ENCODE assay signal across 16 cellular contexts in genomic region chr17:65139045-65139764, GRCh38. TPM values are rescaled to one million over a fixed set of nuclear protein-coding genes. Genes with fewer than 3 reads are reported as not detected.
DNase-seq lines count a peak whose midpoint lies in the region; ATAC-seq and TF ChIP-seq lines count a peak whose summit lies in the region.
"Had no signal": no experiment of that assay in that cellular context is flagged by ENCODE, and none has a peak within 500 bp of the region (broad histone marks: within the 10 kb centered on the region; RNA-seq: fewer than 3 reads in every experiment).

No MANE protein-coding gene starts in this region.

- POLR2A ChIA-PET in activated CD8-positive, alpha-beta T cell treated with anti-CD3 and anti-CD28 coated beads, Interleukin-2, amount 10 ng/mL, durations not matched to agents 7 days and 5 days (lab: Charles Lee) = interaction anchor here (1.1 kb wide), 1 partner anchor 42 kb away, joined by 3 read pairs; no protein-coding TSS in a partner anchor
- POLR2A ChIA-PET in activated CD8-positive, alpha-beta T cell treated with anti-CD3 and anti-CD28 coated beads for 36 hours (lab: Charles Lee) = no interaction called here

- H3K36me3 Mint-ChIP-seq in activated CD8-positive, alpha-beta T cell treated with anti-CD3 and anti-CD28 coated beads, Interleukin-2, amount 10 ng/mL, durations not matched to agents 7 days and 5 days (ENCODE audit: low read depth) = no peaks in the 10 kb centered on the region
- H3K36me3 Mint-ChIP-seq in activated CD8-positive, alpha-beta T cell treated with anti-CD3 and anti-CD28 coated beads for 36 hours (ENCODE audit: low read depth) = no peaks in the 10 kb centered on the region
- no peaks in the 10 kb centered on the region for H3K36me3 Mint-ChIP-seq in chondrocyte (ENCODE audit: low read depth)
- H3K36me3 Mint-ChIP-seq in stimulated activated effector memory CD8-positive, alpha-beta T cell treated with anti-CD3 and anti-CD28 coated beads, Interleukin-12 subunit alpha, Interleukin-12 subunit beta, amount 100 ng/mL, for 72 hours = no peaks in the 10 kb centered on the region

- H3K27me3 Mint-ChIP-seq in activated CD8-positive, alpha-beta T cell treated with anti-CD3 and anti-CD28 coated beads, Interleukin-2, amount 10 ng/mL, durations not matched to agents 7 days and 5 days (ENCODE audit: low read depth) = peaks cover 33% of the 10 kb centered on the region
- H3K27me3 Mint-ChIP-seq in activated CD8-positive, alpha-beta T cell treated with anti-CD3 and anti-CD28 coated beads for 36 hours = peaks cover 25% of the 10 kb centered on the region
- H3K27me3 Mint-ChIP-seq in chondrocyte (ENCODE audit: low read depth) = no peaks in the 10 kb centered on the region

- peak overlapping the region; percentile 16 for H3K4me3 Mint-ChIP-seq in activated CD8-positive, alpha-beta T cell treated with anti-CD3 and anti-CD28 coated beads, Interleukin-2, amount 10 ng/mL, durations not matched to agents 7 days and 5 days
- no peak overlapping the region for H3K4me3 Mint-ChIP-seq in activated CD8-positive, alpha-beta T cell treated with anti-CD3 and anti-CD28 coated beads for 36 hours
- H3K4me3 Mint-ChIP-seq in chondrocyte (ENCODE audit: unreplicated experiment) = peak overlapping the region; percentile 37
- H3K4me3 Mint-ChIP-seq in stimulated activated effector memory CD8-positive, alpha-beta T cell treated with anti-CD3 and anti-CD28 coated beads, Interleukin-12 subunit alpha, Interleukin-12 subunit beta, amount 100 ng/mL, for 72 hours = peak overlapping the region; percentile 81
- H3K4me3 Mint-ChIP-seq: activated CD4-positive, alpha-beta T cell treated with anti-CD3 and anti-CD28 coated beads for 36 hours had no signal

- ATAC-seq in activated CD8-positive, alpha-beta T cell treated with anti-CD3 and anti-CD28 coated beads, Interleukin-2, amount 10 ng/mL, durations not matched to agents 7 days and 5 days = no peak
- no peak for ATAC-seq in activated CD8-positive, alpha-beta T cell treated with anti-CD3 and anti-CD28 coated beads for 36 hours
- no peak for ATAC-seq in stimulated activated effector memory CD8-positive, alpha-beta T cell treated with anti-CD3 and anti-CD28 coated beads, Interleukin-12 subunit alpha, Interleukin-12 subunit beta, amount 100 ng/mL, for 72 hours
- ATAC-seq in GM19452 (IDR thresholded peaks at IDR 0.05; ENCODE audit: unreplicated experiment) = no peak
- no peak for ATAC-seq in HG02588 (IDR thresholded peaks at IDR 0.05; ENCODE audit: unreplicated experiment)
- ATAC-seq: activated CD4-positive, alpha-beta T cell treated with anti-CD3 and anti-CD28 coated beads for 36 hours; activated T-cell treated with anti-CD3 and anti-CD28 coated beads, Interleukin-2, amount 50 U/mL, for 72 hours; foreskin keratinocyte; left ventricle myocardium superior; stimulated activated naive CD8-positive, alpha-beta T cell treated with anti-CD3 and anti-CD28 coated beads, Interleukin-15, amount 100 ng/mL, for 72 hours had no signal

- TF ChIP-seq CTCF in activated CD8-positive, alpha-beta T cell treated with anti-CD3 and anti-CD28 coated beads for 36 hours (IDR thresholded peaks at IDR 0.05) = no peak
- TF ChIP-seq CTCF in chondrocyte (IDR thresholded peaks at IDR 0.05) = no peak

- CTCF ChIA-PET in activated CD8-positive, alpha-beta T cell treated with anti-CD3 and anti-CD28 coated beads, Interleukin-2, amount 10 ng/mL, durations not matched to agents 7 days and 5 days (lab: Charles Lee) = interaction anchor here (1.0 to 1.7 kb wide), 7 partner anchors 13 to 177 kb away, joined by 3 to 6 read pairs (median 4); no protein-coding TSS in a partner anchor
- CTCF ChIA-PET in activated CD8-positive, alpha-beta T cell treated with anti-CD3 and anti-CD28 coated beads for 36 hours (lab: Charles Lee) = interaction anchor here (0.7 to 1.1 kb wide), 3 partner anchors 16 to 93 kb away, joined by 3 read pairs; no protein-coding TSS in a partner anchor

- DNase-seq in activated CD8-positive, alpha-beta T cell treated with anti-CD3 and anti-CD28 coated beads, Interleukin-2, amount 10 ng/mL, durations not matched to agents 7 days and 5 days = no peak
- DNase-seq in activated CD8-positive, alpha-beta T cell treated with anti-CD3 and anti-CD28 coated beads for 36 hours = no peak
- peak; percentile 38 for DNase-seq in NCI-H146 (lab: John Stamatoyannopoulos, UW)
- no peak for DNase-seq in chondrocyte (ENCODE audit: low spot score)
- DNase-seq in stimulated activated effector memory CD8-positive, alpha-beta T cell treated with anti-CD3 and anti-CD28 coated beads, Interleukin-12 subunit alpha, Interleukin-12 subunit beta, amount 100 ng/mL, for 72 hours (ENCODE audit: low spot score in 2 of 2) = no peak
- no peak for DNase-seq in HK-2 (ENCODE audit: unreplicated experiment)
- DNase-seq: activated CD4-positive, alpha-beta T cell treated with anti-CD3 and anti-CD28 coated beads for 36 hours; activated T-cell treated with anti-CD3 and anti-CD28 coated beads, Interleukin-2, amount 50 U/mL, for 72 hours; foreskin keratinocyte; left ventricle myocardium superior; NCI-H2171 treated with DMSO at 0.1 percent for 48 hours; Right ventricle myocardium superior; stimulated activated naive CD8-positive, alpha-beta T cell treated with anti-CD3 and anti-CD28 coated beads, Interleukin-15, amount 100 ng/mL, for 72 hours had no signal

- H3K4me1 Mint-ChIP-seq in activated CD8-positive, alpha-beta T cell treated with anti-CD3 and anti-CD28 coated beads, Interleukin-2, amount 10 ng/mL, durations not matched to agents 7 days and 5 days (ENCODE audit: low read depth) = peaks cover 43% of the 10 kb centered on the region
- H3K4me1 Mint-ChIP-seq in activated CD8-positive, alpha-beta T cell treated with anti-CD3 and anti-CD28 coated beads for 36 hours (ENCODE audit: low read depth) = peaks cover 18% of the 10 kb centered on the region
- H3K4me1 Mint-ChIP-seq in chondrocyte (ENCODE audit: low read depth) = peaks cover 33% of the 10 kb centered on the region
- peaks cover 52% of the 10 kb centered on the region for H3K4me1 Mint-ChIP-seq in stimulated activated effector memory CD8-positive, alpha-beta T cell treated with anti-CD3 and anti-CD28 coated beads, Interleukin-12 subunit alpha, Interleukin-12 subunit beta, amount 100 ng/mL, for 72 hours

- H3K27ac Mint-ChIP-seq in activated CD8-positive, alpha-beta T cell treated with anti-CD3 and anti-CD28 coated beads, Interleukin-2, amount 10 ng/mL, durations not matched to agents 7 days and 5 days = peak overlapping the region; percentile 51
- no peak overlapping the region for H3K27ac Mint-ChIP-seq in activated CD8-positive, alpha-beta T cell treated with anti-CD3 and anti-CD28 coated beads for 36 hours
- no peak overlapping the region for H3K27ac Mint-ChIP-seq in chondrocyte (ENCODE audit: unreplicated experiment)
- peak overlapping the region; percentile 78 for H3K27ac Mint-ChIP-seq in stimulated activated effector memory CD8-positive, alpha-beta T cell treated with anti-CD3 and anti-CD28 coated beads, Interleukin-12 subunit alpha, Interleukin-12 subunit beta, amount 100 ng/mL, for 72 hours
- H3K27ac Mint-ChIP-seq: activated CD4-positive, alpha-beta T cell treated with anti-CD3 and anti-CD28 coated beads for 36 hours; activated T-cell treated with anti-CD3 and anti-CD28 coated beads, Interleukin-2, amount 50 U/mL, for 72 hours; stimulated activated naive CD8-positive, alpha-beta T cell treated with anti-CD3 and anti-CD28 coated beads, Interleukin-15, amount 100 ng/mL, for 72 hours had no signal

- H3K9me3 Mint-ChIP-seq in activated CD8-positive, alpha-beta T cell treated with anti-CD3 and anti-CD28 coated beads, Interleukin-2, amount 10 ng/mL, durations not matched to agents 7 days and 5 days (ENCODE audit: insufficient read depth) = no peaks in the 10 kb centered on the region
- no peaks in the 10 kb centered on the region for H3K9me3 Mint-ChIP-seq in activated CD8-positive, alpha-beta T cell treated with anti-CD3 and anti-CD28 coated beads for 36 hours
- H3K9me3 Mint-ChIP-seq in chondrocyte (ENCODE audit: low read depth) = no peaks in the 10 kb centered on the region
- H3K9me3 Mint-ChIP-seq in stimulated activated effector memory CD8-positive, alpha-beta T cell treated with anti-CD3 and anti-CD28 coated beads, Interleukin-12 subunit alpha, Interleukin-12 subunit beta, amount 100 ng/mL, for 72 hours = no peaks in the 10 kb centered on the region
- H3K9me3 Mint-ChIP-seq: activated T-cell treated with anti-CD3 and anti-CD28 coated beads, Interleukin-2, amount 50 U/mL, for 72 hours; IgD-negative memory B cell; stimulated activated naive CD8-positive, alpha-beta T cell treated with anti-CD3 and anti-CD28 coated beads, Interleukin-15, amount 100 ng/mL, for 72 hours had no signal

- intact Hi-C loops in activated CD8-positive, alpha-beta T cell treated with anti-CD3 and anti-CD28 coated beads for 36 hours (cut with micrococcal nuclease) = loop anchor here (5.0 kb wide), 1 partner anchor 58 kb away; no protein-coding TSS in a partner anchor

RNA-seq across cellular contexts. Expression of gene RGS9, which starts 2.0 kb away (rescaled TPM):
- 1 to 10 TPM; 4.8 to 5.7 TPM for total RNA-seq in activated CD8-positive, alpha-beta T cell treated with anti-CD3 and anti-CD28 coated beads, Interleukin-2, amount 10 ng/mL, durations not matched to agents 7 days and 5 days
- 1 to 10 TPM; 1.3 to 1.9 TPM for total RNA-seq in activated CD8-positive, alpha-beta T cell treated with anti-CD3 and anti-CD28 coated beads for 36 hours
- total RNA-seq in chondrocyte = 9.6 to 14.9 TPM (median 12.2 TPM) in 3 replicates

Comparison
In these comparisons a context has a peak if more than half of its experiments do, and no peak if none do; other contexts are left out.
1. H3K27ac Mint-ChIP-seq: peak in activated CD8-positive, alpha-beta T cell treated with anti-CD3 and anti-CD28 coated beads, Interleukin-2, amount 10 ng/mL, durations not matched to agents 7 days and 5 days (single experiment) and stimulated activated effector memory CD8-positive, alpha-beta T cell treated with anti-CD3 and anti-CD28 coated beads, Interleukin-12 subunit alpha, Interleukin-12 subunit beta, amount 100 ng/mL, for 72 hours (single experiment); none in activated CD8-positive, alpha-beta T cell treated with anti-CD3 and anti-CD28 coated beads for 36 hours (single experiment) and chondrocyte (single experiment).